8 cellular contexts compared by ENCODE assay signal in genomic region chr9:178970-179383, GRCh38. TPM values are rescaled to one million over a fixed set of nuclear protein-coding genes. Genes with fewer than 3 reads are reported as not detected.
DNase-seq lines count a peak whose midpoint lies in the region; ATAC-seq, FAIRE-seq and TF ChIP-seq lines count a peak whose summit lies in the region.
"Not testable (repeated sequence)": the region's sequence is repeated elsewhere in the genome, so short reads cannot be mapped to it uniquely, and the experiment has no call there.

Gene ZNG1A (minus strand): TSS chr9:179056. CDS start chr9:178969, 87 bp downstream.

- FAIRE-seq in urothelium cell line (lab: Jason Lieb, UNC) = not testable (repeated sequence)

- not testable (repeated sequence) for TF ChIP-seq CTCF in GM13976 (IDR thresholded peaks at IDR 0.05; ENCODE audit: borderline replicate concordance, control extremely low read depth, extremely low read depth, insufficient read depth, missing control alignments); activated B cell treated with CpG ODN at 0.5 μM for 24 hours (IDR thresholded peaks at IDR 0.05); fibroblast of pulmonary artery (IDR thresholded peaks at IDR 0.05; ENCODE audit: low read length, missing control alignments); mucosa of descending colon (IDR thresholded peaks at IDR 0.05)

- DNase-seq in GM13976 (ENCODE audit: low spot score) (peak; percentile 16), NCI-H510A (lab: John Stamatoyannopoulos, UW) (peak; percentile 22), activated B cell treated with CpG ODN at 0.5 μM for 24 hours (peak; percentile 84), mucosa of descending colon (peak; percentile 88 to 93 (median 93)), urothelium cell line (ENCODE audit: low spot score) (peak; percentile 6)
- DNase-seq in activated naive CD8-positive, alpha-beta T cell treated with anti-CD3 and anti-CD28 coated beads, Interleukin-2, amount 10 ng/mL, durations not matched to agents 7 days and 5 days = peak; percentile 79
- DNase-seq in fibroblast of pulmonary artery (ENCODE audit: low read depth) = not testable (repeated sequence)
- DNase-seq in stimulated activated CD4-positive, alpha-beta T cell treated with anti-CD3 and anti-CD28 coated beads, Interleukin-1b, Interleukin-23, amount 100 ng/mL, for 24 hours (ENCODE audit: low read depth in 4 of 4, low spot score in 1 of 4) = peak; percentile 20 to 65 (median 46)

- POLR2A ChIA-PET in activated B cell treated with CpG ODN at 0.5 μM for 24 hours (lab: Charles Lee); activated naive CD8-positive, alpha-beta T cell treated with anti-CD3 and anti-CD28 coated beads, Interleukin-2, amount 10 ng/mL, durations not matched to agents 7 days and 5 days (lab: Charles Lee): not testable (repeated sequence)

- intact Hi-C loops in activated B cell treated with CpG ODN at 0.5 μM for 24 hours (cut with micrococcal nuclease); mucosa of descending colon (cut with DNase I, micrococcal nuclease): not testable (repeated sequence)

- not testable (repeated sequence) for H3K36me3 Mint-ChIP-seq in activated B cell treated with CpG ODN at 0.5 μM for 24 hours (ENCODE audit: low read depth); activated naive CD8-positive, alpha-beta T cell treated with anti-CD3 and anti-CD28 coated beads, Interleukin-2, amount 10 ng/mL, durations not matched to agents 7 days and 5 days

- H3K4me3 ChIP-seq in fibroblast of pulmonary artery (replicated peaks; ENCODE audit: low read depth, low read length) = peak within 1 kb of the TSS; percentile 45
- H3K4me3 ChIP-seq in mucosa of descending colon = not testable (repeated sequence)

- in situ Hi-C loops in GM13976 (cut with MboI; ENCODE audit: low sequenced_read_pairs, unreplicated experiment) = not testable (repeated sequence)

- peaks cover 12% of the 10 kb centered on the region for H3K4me1 Mint-ChIP-seq in activated B cell treated with CpG ODN at 0.5 μM for 24 hours
- not testable (repeated sequence) for H3K4me1 Mint-ChIP-seq in activated naive CD8-positive, alpha-beta T cell treated with anti-CD3 and anti-CD28 coated beads, Interleukin-2, amount 10 ng/mL, durations not matched to agents 7 days and 5 days

- CTCF ChIA-PET in activated B cell treated with CpG ODN at 0.5 μM for 24 hours (lab: Charles Lee) = not testable (repeated sequence)

- H3K4me3 Mint-ChIP-seq in activated B cell treated with CpG ODN at 0.5 μM for 24 hours = peak within 1 kb of the TSS; percentile 80
- peak within 1 kb of the TSS; percentile 80 for H3K4me3 Mint-ChIP-seq in activated naive CD8-positive, alpha-beta T cell treated with anti-CD3 and anti-CD28 coated beads, Interleukin-2, amount 10 ng/mL, durations not matched to agents 7 days and 5 days

- not testable (repeated sequence) for H3K4me1 ChIP-seq in mucosa of descending colon (ENCODE audit: low read depth)

- not testable (repeated sequence) for H3K9me3 ChIP-seq in mucosa of descending colon

- H3K9me3 Mint-ChIP-seq in activated B cell treated with CpG ODN at 0.5 μM for 24 hours; activated naive CD8-positive, alpha-beta T cell treated with anti-CD3 and anti-CD28 coated beads, Interleukin-2, amount 10 ng/mL, durations not matched to agents 7 days and 5 days: not testable (repeated sequence)

- ATAC-seq in activated B cell treated with CpG ODN at 0.5 μM for 24 hours (ENCODE audit: low read depth) = peak; percentile 45
- not testable (repeated sequence) for ATAC-seq in activated naive CD8-positive, alpha-beta T cell treated with anti-CD3 and anti-CD28 coated beads, Interleukin-2, amount 10 ng/mL, durations not matched to agents 7 days and 5 days (ENCODE audit: low read depth); mucosa of descending colon

- peak within 1 kb of the TSS; percentile 83 for H3K27ac Mint-ChIP-seq in activated B cell treated with CpG ODN at 0.5 μM for 24 hours
- H3K27ac Mint-ChIP-seq in activated naive CD8-positive, alpha-beta T cell treated with anti-CD3 and anti-CD28 coated beads, Interleukin-2, amount 10 ng/mL, durations not matched to agents 7 days and 5 days = peak within 1 kb of the TSS; percentile 85

- not testable (repeated sequence) for H3K36me3 ChIP-seq in mucosa of descending colon (ENCODE audit: low read depth)

- not testable (repeated sequence) for H3K27me3 Mint-ChIP-seq in activated B cell treated with CpG ODN at 0.5 μM for 24 hours; activated naive CD8-positive, alpha-beta T cell treated with anti-CD3 and anti-CD28 coated beads, Interleukin-2, amount 10 ng/mL, durations not matched to agents 7 days and 5 days

RNA-seq across cellular contexts. Expression of gene ZNG1A, which starts in this region (rescaled TPM):
- total RNA-seq in activated B cell treated with CpG ODN at 0.5 μM for 24 hours (58.8 and 67.2 TPM in 2 replicates), mucosa of descending colon (10 to 100 TPM; 25.2 to 36.0 (median 33.3) TPM)
- 10 to 100 TPM; 26.4 to 27.5 TPM for total RNA-seq in activated naive CD8-positive, alpha-beta T cell treated with anti-CD3 and anti-CD28 coated beads, Interleukin-2, amount 10 ng/mL, durations not matched to agents 7 days and 5 days
